Comparison of ENCODE assay signal across 8 cellular contexts in the genomic region with DNA sequence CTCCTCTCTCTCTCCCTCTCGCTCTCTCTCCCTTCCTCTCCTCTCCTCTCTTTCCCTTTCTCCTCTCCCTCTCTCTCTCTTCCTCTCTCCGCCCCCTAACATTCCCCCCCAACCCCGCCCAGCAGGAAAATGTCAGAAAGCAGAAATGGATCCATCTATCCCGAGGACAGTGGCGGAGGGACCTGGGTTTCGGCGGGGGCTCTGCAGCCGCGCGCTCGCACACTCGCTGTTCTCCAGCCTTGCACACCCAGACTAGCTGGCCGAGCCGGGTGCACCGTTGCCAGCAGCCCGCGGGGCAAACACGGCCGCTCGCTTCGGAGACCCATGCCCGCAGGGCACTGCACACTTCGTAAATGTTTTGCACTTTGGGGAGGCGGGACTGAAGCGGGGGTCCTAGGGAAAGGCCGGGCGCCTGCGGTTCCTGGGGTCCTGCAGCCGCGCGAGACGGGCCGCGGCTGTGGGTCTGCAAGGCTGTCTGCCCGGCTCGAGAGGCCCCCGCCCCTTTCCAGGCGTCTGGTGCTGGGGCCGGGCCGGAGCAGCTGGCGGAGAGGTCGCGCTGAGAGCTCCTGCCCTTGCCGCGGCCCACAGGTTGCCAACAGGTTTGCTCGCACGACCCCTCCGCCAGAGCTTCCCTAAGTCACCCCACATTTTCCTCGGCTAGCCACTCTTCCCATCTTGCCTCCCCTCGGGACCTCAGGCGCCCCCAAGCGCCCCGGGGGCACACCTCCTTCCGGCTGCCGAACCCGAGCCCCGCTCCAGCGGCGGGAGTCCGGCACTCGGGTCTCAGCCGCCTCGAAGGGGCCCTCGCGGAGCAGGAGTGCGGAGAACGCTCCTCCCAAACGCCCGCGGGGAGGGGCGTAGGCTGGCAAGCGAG. TPM values are rescaled to one million over a fixed set of nuclear protein-coding genes. Genes with fewer than 3 reads are reported as not detected.
DNase-seq lines count a peak whose midpoint lies in the region; ATAC-seq and TF ChIP-seq lines count a peak whose summit lies in the region.

No MANE protein-coding gene starts in this region.

- in situ Hi-C loops in Panc1 (cut with HindIII; ENCODE audit: low pct_unique_long_range_greater_than_20kb, low sequenced_read_pairs) = no loop called here

- H3K27ac ChIP-seq in Panc1 (ENCODE audit: low read length) = 0 out of 2 replicates have a peak overlapping the region, but pooled peaks have one; percentile 2
- peak overlapping the region; percentile 21 to 49 for H3K27ac ChIP-seq in ovary
- H3K27ac ChIP-seq in aorta (ENCODE audit: low read depth in 1 of 2, low read length in 2 of 2) = no peak overlapping the region

- H3K27ac Mint-ChIP-seq in glutamatergic neuron (ENCODE audit: unreplicated experiment) = peak overlapping the region; percentile 95

- H3K27me3 ChIP-seq in Panc1 (ENCODE audit: control insufficient read depth, insufficient read depth, low read length) (0 out of 2 replicates have a peak, but pooled peaks cover 2% of the 10 kb centered on the region), ovary (no peaks in the 10 kb centered on the region), aorta (ENCODE audit: control insufficient read depth in 1 of 2, insufficient read depth in 2 of 2, low read length in 1 of 2) (no peaks in the 10 kb centered on the region)

- peaks cover 7% of the 10 kb centered on the region for H3K36me3 Mint-ChIP-seq in glutamatergic neuron (ENCODE audit: unreplicated experiment)

- no peak for TF ChIP-seq CTCF in AG10803 (conservative IDR thresholded peaks at IDR 0.05; ENCODE audit: low read length)
- TF ChIP-seq CTCF in Panc1 (IDR thresholded peaks at IDR 0.05) = no peak; the same call in 1 of the 2 replicates
- TF ChIP-seq CTCF in glutamatergic neuron (IDR thresholded peaks at IDR 0.05; ENCODE audit: partially characterized antibody, unreplicated experiment) = no peak
- peak in 1 of 3 donors; percentile 3 for TF ChIP-seq CTCF in ovary (IDR thresholded peaks at IDR 0.05)

- peaks cover 31% of the 10 kb centered on the region for H3K9me3 Mint-ChIP-seq in glutamatergic neuron (ENCODE audit: unreplicated experiment)

- 0% methylated on average over 37 to 72 of the region's 72 CpGs for WGBS in ovary, 3 donors
- whole genome bisulfite sequencing in aorta, 2 donors = 0% methylated on average over 64 to 72 of the region's 72 CpGs

- no peaks in the 10 kb centered on the region for H3K9me3 ChIP-seq in Panc1 (ENCODE audit: control insufficient read depth, insufficient read depth, low read depth, low read length)
- H3K9me3 ChIP-seq in ovary = no peaks in the 10 kb centered on the region
- H3K9me3 ChIP-seq in aorta (ENCODE audit: control insufficient read depth, low read length) = no peaks in the 10 kb centered on the region

- intact Hi-C loops in Panc1 (cut with micrococcal nuclease; ENCODE audit: unreplicated experiment) = loop anchor here (10.0 kb wide), 1 partner anchor 134 kb away; no protein-coding TSS in a partner anchor
- intact Hi-C loops in ovary (cut with DNase I) = loop anchor here (10.0 kb wide), 4 partner anchors 214 to 786 kb away; no protein-coding TSS in a partner anchor
- intact Hi-C loops in aorta (cut with DNase I) = loop anchor here (5.0 to 10.0 kb wide), 4 partner anchors 316 to 796 kb away; no protein-coding TSS in a partner anchor

- no peak for TF ChIP-seq EP300 in ovary (IDR thresholded peaks at IDR 0.05)

- DNase-seq in AG10803 (ENCODE audit: low read depth) (peak; percentile 70), HCEC 1CT (peak; percentile 60), Panc1 (ENCODE audit: low read depth, low spot score) (no peak), glutamatergic neuron (peak; percentile 76), ovary (peak; percentile 48 to 66 (median 63)), aorta (peak; percentile 68 to 85), NK-92 (lab: John Stamatoyannopoulos, UW; ENCODE audit: unreplicated experiment) (no peak)
- peak; percentile 52 for DNase-seq in activated gamma-delta T cell treated with anti-CD3 and anti-CD28 coated beads, Interleukin-2, amount 50 U/mL, for 16 hours (ENCODE audit: low read depth)

- H3K36me3 ChIP-seq in Panc1 (ENCODE audit: control insufficient read depth, insufficient read depth, low read length) = no peaks in the 10 kb centered on the region
- no peaks in the 10 kb centered on the region for H3K36me3 ChIP-seq in ovary
- no peaks in the 10 kb centered on the region for H3K36me3 ChIP-seq in aorta (ENCODE audit: control insufficient read depth in 1 of 2, insufficient read depth in 2 of 2, low read length in 1 of 2)

- H3K4me3 ChIP-seq in AG10803 (ENCODE audit: low read length) (peak overlapping the region; percentile 74), Panc1 (ENCODE audit: low read depth in 2 of 2, low read length in 2 of 2) (peak overlapping the region; percentile 68 to 80), ovary (peak overlapping the region; percentile 68), aorta (ENCODE audit: low read length in 2 of 2) (peak overlapping the region; percentile 40 to 75)

- TF ChIP-seq POLR2A in ovary (IDR thresholded peaks at IDR 0.05) = no peak

- H3K27me3 Mint-ChIP-seq in glutamatergic neuron (ENCODE audit: unreplicated experiment) = peaks cover 39% of the 10 kb centered on the region

- CTCF ChIA-PET in Panc1 (lab: Charles Lee) = no interaction called here

- H3K4me1 ChIP-seq in Panc1 (ENCODE audit: control insufficient read depth, insufficient read depth, low read length) = peaks cover 11% of the 10 kb centered on the region
- peaks cover 5% of the 10 kb centered on the region for H3K4me1 ChIP-seq in ovary (ENCODE audit: insufficient read depth)
- H3K4me1 ChIP-seq in aorta (ENCODE audit: control insufficient read depth in 1 of 2, insufficient read depth in 2 of 2, low read length in 2 of 2) = no peaks in the 10 kb centered on the region

- POLR2A ChIA-PET in Panc1 (lab: Charles Lee) = interaction anchor here (0.6 kb wide), 3 partner anchors 12 to 385 kb away, joined by 3 to 6 read pairs (median 6); no protein-coding TSS in a partner anchor

- peak; percentile 49 for ATAC-seq in Panc1
- ATAC-seq in aorta (ENCODE audit: low FRiP score) = peak; percentile 58

- peak overlapping the region; percentile 97 for H3K4me3 Mint-ChIP-seq in glutamatergic neuron (ENCODE audit: unreplicated experiment)

- no TSS peak for BruUV-seq in Panc1 (replicated peaks; lab: Mats Ljungman, UMichigan)

- peaks cover 26% of the 10 kb centered on the region for H3K4me1 Mint-ChIP-seq in glutamatergic neuron (ENCODE audit: low read depth, unreplicated experiment)

RNA-seq across cellular contexts. Expression of gene MDGA1, which starts 0.8 kb away (rescaled TPM):
- total RNA-seq in Panc1 (2021; ENCODE audit: unreplicated experiment) (36.5 TPM), glutamatergic neuron (ENCODE audit: unreplicated experiment) (908 TPM), ovary (10 to 100 TPM in 5 of 7 donors, 1 to 10 TPM in 2; 4.4 to 24.5 (median 11.6) TPM), aorta (10 to 100 TPM; 11.2 to 13.6 TPM)
- polyA plus RNA-seq in Panc1 (2012; ENCODE audit: insufficient read length) = 13.6 TPM
- polyA plus RNA-seq in ovary (1 to 10 TPM; 4.8 to 7.0 TPM), aorta (1 to 10 TPM; 1.3 to 8.8 TPM)

Comparison
In these comparisons a context has a peak if more than half of its experiments do, and no peak if none do; other contexts are left out.
1. DNase-seq: peak in AG10803 (single experiment), HCEC 1CT (single experiment), activated gamma-delta T cell treated with anti-CD3 and anti-CD28 coated beads, Interleukin-2, amount 50 U/mL, for 16 hours (single experiment), glutamatergic neuron (single experiment), ovary (5 of 5) and aorta (2 of 2); none in Panc1 (single experiment) and NK-92 (single experiment).
2. H3K27ac ChIP-seq: peak in Panc1 (single experiment) and ovary (2 of 2); none in aorta (0 of 2).
3. RNA of gene MDGA1, which starts 0.8 kb away (total RNA-seq): 908 TPM in glutamatergic neuron (single experiment); 36.5 TPM in Panc1 (single experiment), 11.2 to 13.6 TPM in aorta and 4.4 to 24.5 TPM in ovary; every median in the first group is over 10 times any median in the second.
4. Peak in every context shown above with its lines, with median percentiles within 50 percentile points of each other: H3K4me3 ChIP-seq.